ENCODE assay signal across 8 cellular contexts in the genomic region with DNA sequence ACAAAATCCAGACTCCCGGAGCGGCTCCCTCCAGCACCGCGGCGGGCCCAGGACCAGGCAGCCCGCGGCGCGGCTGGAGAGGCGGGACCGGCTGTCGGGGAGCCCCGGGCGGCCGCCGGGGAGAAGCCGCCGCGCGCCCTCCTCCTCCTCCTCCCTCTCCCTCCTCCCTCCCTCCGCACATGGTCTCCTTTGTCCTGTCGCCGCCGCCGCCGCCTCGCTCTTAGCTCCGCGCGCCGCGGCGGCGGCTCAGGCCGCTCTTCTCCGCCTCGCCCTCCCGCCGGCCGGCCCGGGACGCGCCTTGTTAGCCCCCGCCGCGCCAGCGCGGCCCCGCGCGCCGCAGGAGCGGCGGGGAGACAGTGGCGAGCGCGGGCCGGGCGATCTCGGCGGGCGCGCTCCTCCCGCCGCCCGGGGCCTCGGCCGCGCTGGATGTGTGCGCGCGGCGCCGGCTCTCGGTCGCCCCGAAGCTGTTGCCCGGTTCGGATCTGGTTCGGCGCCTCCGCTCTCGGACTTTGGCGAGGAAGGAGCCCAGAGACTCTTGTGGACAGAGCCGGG.
DNase-seq lines count a peak whose midpoint lies in the region; ATAC-seq, FAIRE-seq and TF ChIP-seq lines count a peak whose summit lies in the region.

No MANE protein-coding gene starts in this region.

- H3K27me3 ChIP-seq in BE2C: peaks cover 19% of the 10 kb centered on the region
- peaks cover 22% of the 10 kb centered on the region in 2 experiments for H3K27me3 ChIP-seq in endothelial cell of umbilical vein (ENCODE audit: control insufficient read depth in 2 of 2, insufficient read depth in 2 of 2, low read length in 2 of 2)
- H3K27me3 ChIP-seq in uterus: no peaks in the 10 kb centered on the region

- TF ChIP-seq POLR2A in endothelial cell of umbilical vein (IDR thresholded peaks at IDR 0.05; ENCODE audit: low read depth, low read length): no peak
- no peak for TF ChIP-seq POLR2A in uterus (IDR thresholded peaks at IDR 0.05)

- H4K20me1 ChIP-seq in endothelial cell of umbilical vein (replicated peaks; ENCODE audit: control insufficient read depth, extremely low read depth, insufficient read depth, low read length): no peaks in the 10 kb centered on the region

- H3K27ac Mint-ChIP-seq in T-cell: peak overlapping the region; percentile 39

- peak overlapping the region; percentile 19 for H2AFZ ChIP-seq in endothelial cell of umbilical vein (ENCODE audit: low read depth, low read length)

- POLR2A ChIA-PET in T-cell (lab: Charles Lee) (interaction anchor here in 1 of 2 donors (0.6 to 1.8 kb wide), 2 partner anchors 46 to 84 kb away, joined by 3 to 5 read pairs; no protein-coding TSS in a partner anchor), endothelial cell of umbilical vein (lab: Charles Lee) (no interaction called here)

- TF ChIP-seq CTCF in BE2C (IDR thresholded peaks at IDR 0.05; ENCODE audit: low read depth, low read length): no peak
- no peak for TF ChIP-seq CTCF in endothelial cell of umbilical vein (IDR thresholded peaks at IDR 0.05; ENCODE audit: extremely low read depth in 1 of 2, insufficient read depth in 1 of 2, low read depth in 1 of 2, low read length in 2 of 2)
- no peak for TF ChIP-seq CTCF in mucosa of descending colon (IDR thresholded peaks at IDR 0.05)
- TF ChIP-seq CTCF in uterus (IDR thresholded peaks at IDR 0.05): no peak

- peak; percentile 31 for ATAC-seq in GM18873 (IDR thresholded peaks at IDR 0.05; ENCODE audit: low FRiP score, unreplicated experiment)
- ATAC-seq in HG03196 (IDR thresholded peaks at IDR 0.05; ENCODE audit: unreplicated experiment): peak; percentile 39
- ATAC-seq in T-cell (replicated peaks in 1 of 4): peak; percentile 19 to 50 (median 40)
- peak; percentile 53 for ATAC-seq in mucosa of descending colon

- peak overlapping the region; percentile 48 for H3K4me2 ChIP-seq in endothelial cell of umbilical vein (ENCODE audit: insufficient read depth, low read length)

- H3K4me1 Mint-ChIP-seq in T-cell: peaks cover 12 to 34% (median 33%) of the 10 kb centered on the region in 3 donors

- no peaks in the 10 kb centered on the region for H3K9me3 Mint-ChIP-seq in T-cell

- peaks cover 15 to 36% of the 10 kb centered on the region in 2 donors for H3K27me3 Mint-ChIP-seq in T-cell

- CTCF ChIA-PET in T-cell (lab: Charles Lee): interaction anchor here in 1 of 2 donors (0.8 kb wide), 1 partner anchor 46 kb away, joined by 10 read pairs; no protein-coding TSS in a partner anchor
- CTCF ChIA-PET in endothelial cell of umbilical vein (lab: Charles Lee): no interaction called here

- peak overlapping the region; percentile 79 to 89 (median 81) for H3K4me3 Mint-ChIP-seq in T-cell

- H3K36me3 ChIP-seq in BE2C (no peaks in the 10 kb centered on the region), endothelial cell of umbilical vein (ENCODE audit: control insufficient read depth in 2 of 2, extremely low read depth in 1 of 2, insufficient read depth in 2 of 2, low read length in 2 of 2) (no peaks in the 10 kb centered on the region), mucosa of descending colon (ENCODE audit: low read depth) (no peaks in the 10 kb centered on the region), uterus (no peaks in the 10 kb centered on the region)

- H3K4me3 ChIP-seq in BE2C (ENCODE audit: low read depth, low read length): peak overlapping the region; percentile 86
- peak overlapping the region; percentile 27 to 46 (median 41) for H3K4me3 ChIP-seq in endothelial cell of umbilical vein (replicated peaks in 1 of 3; ENCODE audit: insufficient read depth in 1 of 3, low read depth in 1 of 3, low read length in 3 of 3)
- H3K4me3 ChIP-seq in mucosa of descending colon: peak overlapping the region; percentile 71
- peak overlapping the region; percentile 53 to 71 for H3K4me3 ChIP-seq in uterus

- H3K9me1 ChIP-seq in endothelial cell of umbilical vein (replicated peaks; ENCODE audit: control insufficient read depth, extremely low read depth, insufficient read depth, low read length): no peaks in the 10 kb centered on the region

- H3K4me1 ChIP-seq in BE2C (no peaks in the 10 kb centered on the region), endothelial cell of umbilical vein (ENCODE audit: control insufficient read depth, extremely low read depth, insufficient read depth, low read length) (no peaks in the 10 kb centered on the region), mucosa of descending colon (ENCODE audit: low read depth) (no peaks in the 10 kb centered on the region), uterus (no peaks in the 10 kb centered on the region)

- H3K9me3 ChIP-seq in BE2C (no peaks in the 10 kb centered on the region), endothelial cell of umbilical vein (replicated peaks; ENCODE audit: control insufficient read depth, insufficient read depth, low read length) (no peaks in the 10 kb centered on the region), mucosa of descending colon (no peaks in the 10 kb centered on the region), uterus (no peaks in the 10 kb centered on the region)

- dilution Hi-C loops in endothelial cell of umbilical vein (cut with MboI; ENCODE audit: extremely low pct_ligation_motif_present, low sequenced_read_pairs): no loop called here

- intact Hi-C loops in endothelial cell of umbilical vein (cut with micrococcal nuclease): loop anchor here (2.0 to 10.0 kb wide), 3 partner anchors 500 to 1096 kb away; partner anchors contain the start of gene AUTS2
- intact Hi-C loops in mucosa of descending colon (cut with DNase I, micrococcal nuclease): loop anchor here in 1 of 2 donors (10.0 kb wide), 1 partner anchor 510 kb away; no protein-coding TSS in a partner anchor
- intact Hi-C loops in uterus (cut with DNase I; ENCODE audit: low total_unique reads): no loop called here

- FAIRE-seq in endothelial cell of umbilical vein (lab: Jason Lieb, UNC): no peak

- peak overlapping the region; percentile 17 for H3K9ac ChIP-seq in endothelial cell of umbilical vein (replicated peaks; ENCODE audit: extremely low read depth, insufficient read depth, low read length)

- peak; percentile 57 for DNase-seq in BE2C
- peak in 10 of 34 experiments; percentile 12 to 31 (median 18) for DNase-seq in T-cell
- DNase-seq in endothelial cell of umbilical vein (ENCODE audit: low read depth, low spot score): no peak
- DNase-seq in mucosa of descending colon: peak; percentile 54 to 70 (median 57)
- peak in 1 of 2 donors; percentile 24 for DNase-seq in uterus
- DNase-seq in MV-4-11 (lab: John Stamatoyannopoulos, UW): no peak

- no peaks in the 10 kb centered on the region for H3K79me2 ChIP-seq in endothelial cell of umbilical vein (ENCODE audit: control insufficient read depth, insufficient read depth, low read length)

- H3K27ac ChIP-seq in endothelial cell of umbilical vein (ENCODE audit: insufficient read depth, low read depth, low read length) (no peak overlapping the region), uterus (peak overlapping the region; percentile 53 to 63)

- no TSS peak for BruUV-seq in endothelial cell of umbilical vein (replicated peaks; lab: Mats Ljungman, UMichigan)

- H3K36me3 Mint-ChIP-seq in T-cell: no peaks in the 10 kb centered on the region

TF ChIP-seq in endothelial cell of umbilical vein, 7 proteins besides CTCF, POLR2A, EP300 and RAD21:
- TF ChIP-seq EZH2 (IDR thresholded peaks at IDR 0.05; ENCODE audit: borderline replicate concordance, low read depth, low read length, severe bottlenecking) (peak; percentile 74), JUN (IDR thresholded peaks at IDR 0.05; ENCODE audit: borderline replicate concordance, insufficient read depth, insufficient read length, low read depth) (no peak)

Comparison
In these comparisons a context has a peak if more than half of its experiments do, and no peak if none do; other contexts are left out.
1. DNase-seq: peak in BE2C (single experiment) and mucosa of descending colon (3 of 3); none in endothelial cell of umbilical vein (single experiment) and MV-4-11 (single experiment).
2. Peak in every context shown above with its lines, with median percentiles within 50 percentile points of each other: H3K4me3 ChIP-seq and ATAC-seq.